ENCODE assay signal across 23 cellular contexts in genomic region chr2:202023198-202023903, GRCh38. TPM values are rescaled to one million over a fixed set of nuclear protein-coding genes. Genes with fewer than 3 reads are reported as not detected.
DNase-seq lines count a peak whose midpoint lies in the region; ATAC-seq and TF ChIP-seq lines count a peak whose summit lies in the region.
"Had no signal": no experiment of that assay in that cellular context is flagged by ENCODE, and none has a peak within 500 bp of the region (broad histone marks: within the 10 kb centered on the region; RNA-seq: fewer than 3 reads in every experiment).

No MANE protein-coding gene starts in this region.

- DNase-seq in GM23338 (ENCODE audit: low spot score) (peak; percentile 97), NCI-H1436 treated with DMSO at 0.1 percent for 48 hours (lab: John Stamatoyannopoulos, UW) (peak; percentile 91), ecto neural progenitor cell (ENCODE audit: low spot score) (peak; percentile 65), nephron progenitor cell (no peak), T-helper 2 cell (no peak), sciatic nerve (ENCODE audit: low spot score) (no peak)
- no peak for DNase-seq in activated naive CD4-positive, alpha-beta T cell treated with Interleukin-2 at 50 U/mL for 16 hours
- DNase-seq: activated CD4-positive, alpha-beta T cell treated with anti-CD3 and anti-CD28 coated beads for 1 hour; activated naive CD4-positive, alpha-beta T cell treated with anti-CD3 and anti-CD28 coated beads, Interleukin-2, amount 10 ng/mL, durations not matched to agents 7 days and 5 days; AML-193; dermis blood vessel endothelial cell; hypothalamus; occipital lobe; Right ventricle myocardium superior; stimulated activated naive CD4-positive, alpha-beta T cell treated with Interleukin-2 at 50 U/mL for 16 hours; T-helper 17 cell had no signal

- no peaks in the 10 kb centered on the region for H4K20me1 ChIP-seq in GM23338 (replicated peaks; ENCODE audit: insufficient read depth)

- H3K4me3 Mint-ChIP-seq in GM23338 (peak overlapping the region; percentile 55), nephron progenitor cell (peak overlapping the region; percentile 31)
- H3K4me3 Mint-ChIP-seq: activated naive CD4-positive, alpha-beta T cell treated with anti-CD3 and anti-CD28 coated beads, Interleukin-2, amount 10 ng/mL, durations not matched to agents 7 days and 5 days; memory B cell; T-helper 17 cell had no signal

- no peaks in the 10 kb centered on the region for H3K9me2 ChIP-seq in GM23338 (ENCODE audit: insufficient read depth)

- H3K4me1 Mint-ChIP-seq in GM23338 (peaks cover 54% of the 10 kb centered on the region), nephron progenitor cell (peaks cover 63% of the 10 kb centered on the region)
- H3K4me1 Mint-ChIP-seq: activated naive CD4-positive, alpha-beta T cell treated with anti-CD3 and anti-CD28 coated beads, Interleukin-2, amount 10 ng/mL, durations not matched to agents 7 days and 5 days; memory B cell; T-helper 17 cell had no signal

- intact Hi-C loops in sciatic nerve (cut with DNase I), result no loop called here

- no peak overlapping the region for H2AFZ ChIP-seq in GM23338

- H3K36me3 ChIP-seq in GM23338 (ENCODE audit: insufficient read depth), result no peaks in the 10 kb centered on the region
- H3K36me3 ChIP-seq: vagina had no signal

- H3K27ac Mint-ChIP-seq in GM23338 (peak overlapping the region; percentile 50), nephron progenitor cell (peak overlapping the region; percentile 91)
- H3K27ac Mint-ChIP-seq: activated naive CD4-positive, alpha-beta T cell treated with anti-CD3 and anti-CD28 coated beads, Interleukin-2, amount 10 ng/mL, durations not matched to agents 7 days and 5 days; memory B cell; T-helper 17 cell had no signal

- H3K79me2 ChIP-seq in GM23338 (replicated peaks; ENCODE audit: insufficient read depth), result no peaks in the 10 kb centered on the region

- H3K36me3 Mint-ChIP-seq in GM23338 (ENCODE audit: low read depth), result no peaks in the 10 kb centered on the region; the same call in 2 of the 3 replicates
- H3K36me3 Mint-ChIP-seq in nephron progenitor cell (ENCODE audit: low read depth), result no peaks in the 10 kb centered on the region
- H3K36me3 Mint-ChIP-seq: activated naive CD4-positive, alpha-beta T cell treated with anti-CD3 and anti-CD28 coated beads, Interleukin-2, amount 10 ng/mL, durations not matched to agents 7 days and 5 days; memory B cell had no signal

- H3K9me3 Mint-ChIP-seq in GM23338 (no peaks in the 10 kb centered on the region), nephron progenitor cell (no peaks in the 10 kb centered on the region)
- H3K9me3 Mint-ChIP-seq: activated naive CD4-positive, alpha-beta T cell treated with anti-CD3 and anti-CD28 coated beads, Interleukin-2, amount 10 ng/mL, durations not matched to agents 7 days and 5 days; memory B cell had no signal

- peak overlapping the region; percentile 76 for H3K27ac ChIP-seq in GM23338 (ENCODE audit: low read depth)
- H3K27ac ChIP-seq: body of pancreas, KMS-11, vagina had no signal

- ATAC-seq in GM23338 (peak; percentile 87), HG03342 (IDR thresholded peaks at IDR 0.05; ENCODE audit: unreplicated experiment) (no peak), sciatic nerve (no peak)
- ATAC-seq: body of pancreas, T-helper 17 cell had no signal

- TF ChIP-seq CTCF in GM23338 (conservative IDR thresholded peaks at IDR 0.05; ENCODE audit: low read depth in 2 of 2) (no peak), nephron progenitor cell (IDR thresholded peaks at IDR 0.05) (no peak)

- H3K4me3 ChIP-seq in GM23338, result peak overlapping the region; percentile 31; the same call in 1 of the 2 replicates
- H3K4me3 ChIP-seq: body of pancreas, skin epidermis, vagina had no signal

- H3K27me3 Mint-ChIP-seq in GM23338 (ENCODE audit: insufficient read depth, low read depth, poor library complexity) (peaks cover 24% of the 10 kb centered on the region), nephron progenitor cell (ENCODE audit: low read depth, poor library complexity) (no peaks in the 10 kb centered on the region)

- H3K27me3 ChIP-seq in GM23338 (ENCODE audit: insufficient read depth), result peaks cover 35% of the 10 kb centered on the region
- H3K27me3 ChIP-seq: body of pancreas, vagina had no signal

- peaks cover 53% of the 10 kb centered on the region for H3K4me1 ChIP-seq in GM23338 (ENCODE audit: insufficient read depth)
- H3K4me1 ChIP-seq: body of pancreas, vagina had no signal

- H3F3A ChIP-seq in GM23338 (replicated peaks; ENCODE audit: low read depth), result peaks cover 17% of the 10 kb centered on the region

- peak overlapping the region; percentile 68 for H3K4me2 ChIP-seq in GM23338
- H3K4me2 ChIP-seq: KMS-11 had no signal

TF ChIP-seq in GM23338, 12 proteins besides CTCF, POLR2A, EP300 and RAD21 (continues in another document):
- TF ChIP-seq NANOG (IDR thresholded peaks at IDR 0.05; ENCODE audit: borderline replicate concordance) (peak; percentile 100), ZNF331 (CRISPR knock-in tag; IDR thresholded peaks at IDR 0.05; ENCODE audit: low read depth) (no peak), CREB1 (CRISPR knock-in tag; IDR thresholded peaks at IDR 0.05; ENCODE audit: low read depth) (0 out of 2 replicates have a peak, but pooled peaks have one; percentile 27), STAT1 (IDR thresholded peaks at IDR 0.05; ENCODE audit: unreplicated experiment) (no peak), JUNB (IDR thresholded peaks at IDR 0.05; ENCODE audit: unreplicated experiment) (no peak), EZH2 (IDR thresholded peaks at IDR 0.05; ENCODE audit: low read depth, unreplicated experiment) (no peak), POLR2AphosphoS5 (IDR thresholded peaks at IDR 0.05; ENCODE audit: low read depth) (peak; percentile 44), EZH2phosphoT487 (IDR thresholded peaks at IDR 0.05; ENCODE audit: unreplicated experiment) (no peak)
- TF ChIP-seq, protein P1, sequence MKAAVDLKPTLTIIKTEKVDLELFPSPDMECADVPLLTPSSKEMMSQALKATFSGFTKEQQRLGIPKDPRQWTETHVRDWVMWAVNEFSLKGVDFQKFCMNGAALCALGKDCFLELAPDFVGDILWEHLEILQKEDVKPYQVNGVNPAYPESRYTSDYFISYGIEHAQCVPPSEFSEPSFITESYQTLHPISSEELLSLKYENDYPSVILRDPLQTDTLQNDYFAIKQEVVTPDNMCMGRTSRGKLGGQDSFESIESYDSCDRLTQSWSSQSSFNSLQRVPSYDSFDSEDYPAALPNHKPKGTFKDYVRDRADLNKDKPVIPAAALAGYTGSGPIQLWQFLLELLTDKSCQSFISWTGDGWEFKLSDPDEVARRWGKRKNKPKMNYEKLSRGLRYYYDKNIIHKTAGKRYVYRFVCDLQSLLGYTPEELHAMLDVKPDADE (IDR thresholded peaks at IDR 0.05), result no peak

RNA-seq across cellular contexts. Expression of gene FZD7, which starts 10.3 kb away (rescaled TPM):
- total RNA-seq in GM23338 (2014; rRNA removed; shearing (Covaris generic)), result 404 and 435 TPM in 2 replicates
- 164 and 188 TPM in 2 replicates for polyA plus RNA-seq in GM23338 (2016; fragmentation: Nextera tagmentation; extraction: Ambion mirVana)
- total RNA-seq in sciatic nerve, result 13.0 TPM

RNA-seq across cellular contexts. Expression of gene KIAA2012, which starts 49.7 kb away (rescaled TPM):
- 0.03 TPM in 1 of 2 replicates, not detected in the other for total RNA-seq in GM23338 (2014; rRNA removed; shearing (Covaris generic))
- 0.07 and 0.08 TPM in 2 replicates for polyA plus RNA-seq in GM23338 (2016; fragmentation: Nextera tagmentation; extraction: Ambion mirVana)
- total RNA-seq in sciatic nerve, result not detected
- total RNA-seq: body of pancreas, dermis blood vessel endothelial cell, fibroblast of lung, Right ventricle myocardium superior, T-helper 17 cell, vagina had no signal

Comparison
In these comparisons a context has a peak if more than half of its experiments do, and no peak if none do; other contexts are left out.
1. DNase-seq: peak in GM23338 (single experiment), NCI-H1436 treated with DMSO at 0.1 percent for 48 hours (single experiment) and ecto neural progenitor cell (single experiment); none in nephron progenitor cell (single experiment), T-helper 2 cell (0 of 5), activated naive CD4-positive, alpha-beta T cell treated with Interleukin-2 at 50 U/mL for 16 hours (single experiment) and sciatic nerve (single experiment).
2. RNA of gene FZD7, which starts 10.3 kb away (total RNA-seq): 404 to 435 TPM in GM23338; 13.0 TPM in sciatic nerve (single experiment); every median in the first group is over 10 times any median in the second.